In the genomic region with DNA sequence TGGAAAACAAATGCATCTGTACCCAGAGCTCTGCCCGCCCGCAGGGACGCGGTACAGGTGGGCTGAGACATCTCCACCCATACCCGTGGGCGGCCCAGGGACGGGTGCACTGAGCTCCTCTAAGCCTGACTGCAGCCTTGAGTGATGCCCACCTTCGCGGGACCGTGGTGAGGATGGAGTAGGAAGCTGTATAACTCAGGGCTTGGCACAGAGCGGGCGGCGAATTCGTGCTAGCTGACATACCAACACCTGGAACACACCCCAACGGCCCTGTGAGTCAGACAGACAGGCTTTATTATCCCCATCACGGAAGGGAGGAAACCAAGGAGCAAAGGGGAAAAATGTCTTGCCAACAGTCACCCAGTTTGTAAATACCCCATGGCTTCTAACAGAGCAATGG, we compare ENCODE assay signal across 18 cellular contexts.
A peak's percentile ranks its signal among the peaks of the same experiment; 100 is the strongest.
DNase-seq lines count a peak whose midpoint lies in the region; ATAC-seq, FAIRE-seq and TF ChIP-seq lines count a peak whose summit lies in the region.
"Had no signal": no experiment of that assay in that cellular context is flagged by ENCODE, and none has a peak within 500 bp of the region (broad histone marks: within the 10 kb centered on the region; RNA-seq: fewer than 3 reads in every experiment).

No MANE protein-coding gene starts in this region.

- FAIRE-seq in bronchial epithelial cell (lab: Jason Lieb, UNC) (no peak), keratinocyte (lab: Jason Lieb, UNC) (no peak)
- FAIRE-seq: D721Med had no signal

- no peak for TF ChIP-seq EP300 in suprapubic skin (IDR thresholded peaks at IDR 0.05)

- H3K9ac ChIP-seq in keratinocyte (ENCODE audit: control insufficient read depth, extremely low read depth, insufficient read depth, low read length): no peak overlapping the region

- H2AFZ ChIP-seq in keratinocyte (ENCODE audit: control insufficient read depth, low read length): no peak overlapping the region
- H2AFZ ChIP-seq: PC-9 had no signal

- 62% methylated on average over 16 of the region's 16 CpGs for WGBS in suprapubic skin

- TF ChIP-seq CTCF in bronchial epithelial cell (IDR thresholded peaks at IDR 0.05; ENCODE audit: insufficient read depth, low read length, severe bottlenecking) (no peak), keratinocyte (optimal IDR thresholded peaks at IDR 0.05 in 1 of 3, IDR thresholded peaks at IDR 0.05 in 1 of 3, conservative IDR thresholded peaks at IDR 0.05 in 1 of 3; ENCODE audit: extremely low read depth in 1 of 3, insufficient read depth in 2 of 3, low read length in 3 of 3) (no peak), suprapubic skin (IDR thresholded peaks at IDR 0.05) (no peak)

- H3K27me3 ChIP-seq in bronchial epithelial cell (ENCODE audit: control insufficient read depth, insufficient read depth, low read length): peaks cover 4% of the 10 kb centered on the region
- H3K27me3 ChIP-seq in keratinocyte (ENCODE audit: control insufficient read depth, extremely low read depth, insufficient read depth, low read length): no peaks in the 10 kb centered on the region
- no peaks in the 10 kb centered on the region for H3K27me3 ChIP-seq in suprapubic skin
- H3K27me3 ChIP-seq: BE2C had no signal

- H3K9me3 ChIP-seq in keratinocyte (ENCODE audit: control insufficient read depth, low read depth, low read length): no peaks in the 10 kb centered on the region
- no peaks in the 10 kb centered on the region for H3K9me3 ChIP-seq in suprapubic skin
- H3K9me3 ChIP-seq: BE2C had no signal

- dilution Hi-C loops in keratinocyte (cut with MboI; ENCODE audit: extremely low pct_ligation_motif_present, low sequenced_read_pairs): no loop called here

- H3K79me2 ChIP-seq in keratinocyte (ENCODE audit: control insufficient read depth, insufficient read depth, low read length): no peaks in the 10 kb centered on the region

- H3K4me1 ChIP-seq in keratinocyte (ENCODE audit: control insufficient read depth, extremely low read depth, insufficient read depth, low read length) (peaks cover 15% of the 10 kb centered on the region), suprapubic skin (peaks cover 18% of the 10 kb centered on the region)
- H3K4me1 ChIP-seq: BE2C had no signal

- peak overlapping the region; percentile 22 for H3K4me2 ChIP-seq in keratinocyte (ENCODE audit: control insufficient read depth, extremely low read depth, insufficient read depth, low read depth, low read length)
- H3K4me2 ChIP-seq: PC-9 had no signal

- H4K20me1 ChIP-seq in keratinocyte (ENCODE audit: control insufficient read depth, extremely low read depth, insufficient read depth, low read length): no peaks in the 10 kb centered on the region

- TF ChIP-seq POLR2A in suprapubic skin (IDR thresholded peaks at IDR 0.05): no peak

- H3K4me3 ChIP-seq in bronchial epithelial cell (ENCODE audit: low read depth, low read length) (no peak overlapping the region), keratinocyte (ENCODE audit: control insufficient read depth in 2 of 3, extremely low read depth in 1 of 3, insufficient read depth in 2 of 3, low read depth in 1 of 3, low read length in 3 of 3) (no peak overlapping the region), suprapubic skin (no peak overlapping the region)
- H3K4me3 ChIP-seq: PC-9, SK-N-MC had no signal

- DNase-seq in LoVo (ENCODE audit: low spot score) (peak; percentile 75), bronchial epithelial cell (ENCODE audit: low read depth) (peak; percentile 53), keratinocyte (ENCODE audit: low read depth, low spot score) (peak; percentile 32), suprapubic skin (ENCODE audit: low spot score in 2 of 2) (no peak), left lobe of liver (ENCODE audit: low spot score) (no peak)
- DNase-seq: BE2C; CD8-positive, alpha-beta T cell; DMS79; H9; NCI-H1436 treated with DMSO at 0.1 percent for 48 hours; NCI-H2081; NCI-H510A; NCI-H82; PC-9 had no signal

- H3K9me1 ChIP-seq in keratinocyte (ENCODE audit: control insufficient read depth, extremely low read depth, insufficient read depth, low read length): no peaks in the 10 kb centered on the region

- ATAC-seq in HG03439 (IDR thresholded peaks at IDR 0.05; ENCODE audit: unreplicated experiment) (no peak), HG03342 (IDR thresholded peaks at IDR 0.05; ENCODE audit: unreplicated experiment) (no peak), left lobe of liver (no peak)
- ATAC-seq: CD8-positive, alpha-beta T cell had no signal

- H3K36me3 ChIP-seq in bronchial epithelial cell (ENCODE audit: control insufficient read depth, insufficient read depth, low read length) (no peaks in the 10 kb centered on the region), keratinocyte (ENCODE audit: control insufficient read depth in 2 of 2, extremely low read depth in 1 of 2, insufficient read depth in 2 of 2, low read length in 2 of 2) (no peaks in the 10 kb centered on the region), suprapubic skin (peaks cover 6% of the 10 kb centered on the region)

- no peak overlapping the region for H3K27ac ChIP-seq in keratinocyte (ENCODE audit: control insufficient read depth, insufficient read depth, low read length)
- peak overlapping the region; percentile 15 for H3K27ac ChIP-seq in suprapubic skin
- H3K27ac ChIP-seq: PC-9, SK-N-MC had no signal

Comparison
In these comparisons a context has a peak if more than half of its experiments do, and no peak if none do; other contexts are left out.
1. DNase-seq: peak in LoVo (single experiment), bronchial epithelial cell (single experiment) and keratinocyte (single experiment); none in suprapubic skin (0 of 2) and left lobe of liver (single experiment).